In genomic region chr21:33171584-33172169, GRCh38 we compare ENCODE assay signal across 27 cellular contexts.
"Had no signal": no experiment of that assay in that cellular context is flagged by ENCODE, and none has a peak within 500 bp of the region (broad histone marks: within the 10 kb centered on the region; RNA-seq: fewer than 3 reads in every experiment).

No MANE protein-coding gene starts in this region.

- DNase-seq: activated CD4-positive, alpha-beta memory T cell treated with anti-CD3 and anti-CD28 coated beads, Interleukin-2, amount 10 ng/mL, durations not matched to agents 7 days and 5 days; activated CD4-positive, alpha-beta T cell treated with anti-CD3 and anti-CD28 coated beads for 1 hour; activated CD4-positive, alpha-beta T cell treated with anti-CD3 and anti-CD28 coated beads, Interleukin-2, amount 10 ng/mL, durations not matched to agents 7 days and 5 days; activated CD8-positive, alpha-beta memory T cell treated with anti-CD3 and anti-CD28 coated beads, Interleukin-2, amount 50 U/mL, for 48 hours; activated T-cell treated with anti-CD3 and anti-CD28 coated beads, Interleukin-2, amount 50 U/mL, for 48 hours; dermis blood vessel endothelial cell; effector CD8-positive, alpha-beta T cell; esophagus squamous epithelium; foreskin melanocyte; kidney glomerular epithelial cell; lower lobe of right lung; mesenchymal stem cell; naive thymus-derived CD8-positive, alpha-beta T cell; right cardiac atrium; stimulated activated CD4-positive, alpha-beta T cell treated with anti-CD3 and anti-CD28 coated beads, Interleukin-15, amount 100 ng/mL, for 24 hours; stimulated activated CD4-positive, alpha-beta T cell treated with anti-CD3 and anti-CD28 coated beads, Interleukin-2, amount 100 ng/mL, for 24 hours; stimulated activated naive B cell treated with anti-CD40 and anti-IgM and Interleukin-4, amounts not matched to agents 10 μg/mL and 1 μg/mL and 100 μg/mL, for 72 hours; stomach; thyroid gland had no signal

- H3K36me3 ChIP-seq: esophagus squamous epithelium, lower lobe of right lung, stomach, thyroid gland, upper lobe of left lung, vagina had no signal

- FAIRE-seq: bronchial epithelial cell, colon, endometrium had no signal

- H3K4me1 ChIP-seq: lower lobe of right lung, stomach, thyroid gland, upper lobe of left lung, vagina had no signal

- H3K27ac ChIP-seq: epithelial cell of prostate, esophagus squamous epithelium, lower lobe of right lung, stomach, thyroid gland, upper lobe of left lung, vagina had no signal

- H3K4me3 ChIP-seq: esophagus squamous epithelium, lower lobe of right lung, stomach, thyroid gland, upper lobe of left lung, vagina had no signal

- ATAC-seq: left lobe of liver; lower lobe of right lung; naive thymus-derived CD8-positive, alpha-beta T cell; right cardiac atrium; stimulated activated naive B cell treated with anti-CD40 and anti-IgM and Interleukin-4, amounts not matched to agents 10 μg/mL and 1 μg/mL and 100 μg/mL, for 72 hours; WTC11 had no signal

- H3K9me3 ChIP-seq: esophagus squamous epithelium, lower lobe of right lung, thyroid gland, upper lobe of left lung, vagina had no signal

- H3K27me3 ChIP-seq: thyroid gland, upper lobe of left lung, vagina had no signal
